ENCODE assay signal across 13 cellular contexts in the genomic region with DNA sequence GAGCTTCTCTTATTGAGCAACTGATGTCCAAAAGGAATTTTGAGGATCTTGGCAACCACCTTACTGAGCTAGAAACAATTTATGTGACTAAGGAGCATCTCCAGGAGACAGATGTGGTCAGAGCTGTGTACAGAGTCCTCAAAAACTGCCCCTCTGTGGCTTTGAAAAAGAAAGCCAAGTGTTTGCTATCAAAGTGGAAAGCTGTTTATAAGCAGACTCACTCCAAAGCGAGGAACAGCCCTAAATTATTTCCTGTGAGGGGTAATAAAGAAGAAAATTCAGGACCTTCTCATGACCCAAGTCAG. TPM values are rescaled to one million over a fixed set of nuclear protein-coding genes. Genes with fewer than 3 reads are reported as not detected.
DNase-seq lines count a peak whose midpoint lies in the region; ATAC-seq and TF ChIP-seq lines count a peak whose summit lies in the region.
"Had no signal": no experiment of that assay in that cellular context is flagged by ENCODE, and none has a peak within 500 bp of the region (broad histone marks: within the 10 kb centered on the region; RNA-seq: fewer than 3 reads in every experiment).

No MANE protein-coding gene starts in this region.

- H3K27ac Mint-ChIP-seq in CD4-positive, CD25-positive, alpha-beta regulatory T cell, result no peak overlapping the region
- H3K27ac Mint-ChIP-seq: memory B cell had no signal

- no peaks in the 10 kb centered on the region for H3K4me1 ChIP-seq in CD4-positive, CD25-positive, alpha-beta regulatory T cell (ENCODE audit: control insufficient read depth, insufficient read depth, low read length, poor library complexity, severe bottlenecking)
- H3K4me1 ChIP-seq in duodenal mucosa (ENCODE audit: control insufficient read depth in 1 of 2, insufficient read depth in 2 of 2, low read length in 2 of 2) (no peaks in the 10 kb centered on the region), osteoblast (ENCODE audit: insufficient read depth, low read length) (peaks cover 32% of the 10 kb centered on the region)

- H3K4me3 ChIP-seq in CD4-positive, CD25-positive, alpha-beta regulatory T cell (ENCODE audit: low read depth, low read length), result peak overlapping the region; percentile 37
- H3K4me3 ChIP-seq in duodenal mucosa (ENCODE audit: low read depth in 1 of 2, low read length in 2 of 2) (peak overlapping the region in 1 of 2 donors; percentile 22), osteoblast (ENCODE audit: insufficient read depth, low read length) (peak overlapping the region; percentile 43)

- no peaks in the 10 kb centered on the region for H3K9me3 Mint-ChIP-seq in CD4-positive, CD25-positive, alpha-beta regulatory T cell
- H3K9me3 Mint-ChIP-seq: memory B cell had no signal

- intact Hi-C loops in head of caudate nucleus (cut with DNase I), result loop anchor here (5.0 kb wide), 1 partner anchor 370 kb away; no protein-coding TSS in a partner anchor

- no peak for DNase-seq in CD4-positive, CD25-positive, alpha-beta regulatory T cell
- DNase-seq in osteoblast (ENCODE audit: insufficient read length, low spot score, missing footprints) (peak; percentile 41), NCI-H82 treated with DMSO at 0.1 percent for 48 hours (lab: John Stamatoyannopoulos, UW; ENCODE audit: unreplicated experiment) (no peak), head of caudate nucleus (no peak), NCI-H2171 treated with DMSO at 0.1 percent for 48 hours (lab: John Stamatoyannopoulos, UW) (no peak), SIG-M5 (lab: John Stamatoyannopoulos, UW) (no peak)
- DNase-seq: glutamatergic neuron, NCI-H2081 had no signal

- no peaks in the 10 kb centered on the region for H3K9me3 ChIP-seq in CD4-positive, CD25-positive, alpha-beta regulatory T cell (ENCODE audit: control insufficient read depth in 2 of 2, low read length in 2 of 2)
- H3K9me3 ChIP-seq in duodenal mucosa (ENCODE audit: control insufficient read depth in 1 of 2, low read length in 2 of 2) (no peaks in the 10 kb centered on the region), osteoblast (ENCODE audit: low read depth, low read length) (no peaks in the 10 kb centered on the region)

- H3K4me2 ChIP-seq in osteoblast (ENCODE audit: insufficient read depth, low read length), result peak overlapping the region; percentile 63

- no peaks in the 10 kb centered on the region for H3K79me2 ChIP-seq in osteoblast (ENCODE audit: insufficient read depth, low read length)

- H2AFZ ChIP-seq in osteoblast (ENCODE audit: low read length), result peak overlapping the region; percentile 16

- no peak for TF ChIP-seq CTCF in osteoblast (IDR thresholded peaks at IDR 0.05; ENCODE audit: extremely low read depth, low read depth, low read length)

- H3K9ac ChIP-seq in duodenal mucosa (ENCODE audit: low read depth in 1 of 2, low read length in 2 of 2), result peak overlapping the region in 1 of 2 donors; percentile 39

- H3K27ac ChIP-seq in CD4-positive, CD25-positive, alpha-beta regulatory T cell (ENCODE audit: insufficient read depth, low read length, poor library complexity, severe bottlenecking), result peak overlapping the region; percentile 41
- peak overlapping the region; percentile 11 for H3K27ac ChIP-seq in duodenal mucosa (ENCODE audit: low read depth, low read length)
- peak overlapping the region; percentile 48 for H3K27ac ChIP-seq in osteoblast (ENCODE audit: low read depth, low read length)

- no peak for ATAC-seq in CD4-positive, CD25-positive, alpha-beta regulatory T cell (ENCODE audit: low read depth in 2 of 2)
- peak; percentile 18 for ATAC-seq in GM19395 (IDR thresholded peaks at IDR 0.05; ENCODE audit: unreplicated experiment)
- ATAC-seq: HepG2, Panc1 had no signal

- H3K36me3 ChIP-seq in CD4-positive, CD25-positive, alpha-beta regulatory T cell (ENCODE audit: control insufficient read depth, insufficient read depth, low read length), result peaks cover 29% of the 10 kb centered on the region
- H3K36me3 ChIP-seq in duodenal mucosa (ENCODE audit: control insufficient read depth in 1 of 2, insufficient read depth in 2 of 2, low read length in 2 of 2), result peaks cover 0 to 3% of the 10 kb centered on the region in 2 donors
- H3K36me3 ChIP-seq in osteoblast (ENCODE audit: insufficient read depth, low read length), result no peaks in the 10 kb centered on the region

- peaks cover 44% of the 10 kb centered on the region for H3K36me3 Mint-ChIP-seq in CD4-positive, CD25-positive, alpha-beta regulatory T cell

- peaks cover 7 to 11% (median 9%) of the 10 kb centered on the region in 4 donors for H3K4me1 Mint-ChIP-seq in CD4-positive, CD25-positive, alpha-beta regulatory T cell

- H4K20me1 ChIP-seq in osteoblast (ENCODE audit: insufficient read depth, low read length), result no peaks in the 10 kb centered on the region

- no peaks in the 10 kb centered on the region for H3K27me3 Mint-ChIP-seq in CD4-positive, CD25-positive, alpha-beta regulatory T cell
- H3K27me3 Mint-ChIP-seq: memory B cell had no signal

- no peaks in the 10 kb centered on the region for H3K27me3 ChIP-seq in CD4-positive, CD25-positive, alpha-beta regulatory T cell (ENCODE audit: control insufficient read depth, insufficient read depth, low read length)
- H3K27me3 ChIP-seq in duodenal mucosa (ENCODE audit: control insufficient read depth in 1 of 2, insufficient read depth in 2 of 2, low read length in 2 of 2), result no peaks in the 10 kb centered on the region
- H3K27me3 ChIP-seq in osteoblast (ENCODE audit: insufficient read depth, low read length), result no peaks in the 10 kb centered on the region

- peak overlapping the region in 1 of 4 donors; percentile 62 for H3K4me3 Mint-ChIP-seq in CD4-positive, CD25-positive, alpha-beta regulatory T cell
- H3K4me3 Mint-ChIP-seq: memory B cell had no signal

RNA-seq across cellular contexts. Expression of a gene that starts 9.5 kb away (rescaled TPM):
- 7.0 TPM for total RNA-seq in CD4-positive, CD25-positive, alpha-beta regulatory T cell
- 10 to 100 TPM in 2 of 4 donors, 1 to 10 TPM in 2; 7.1 to 13.3 (median 9.7) TPM for polyA plus RNA-seq in CD4-positive, CD25-positive, alpha-beta regulatory T cell
- total RNA-seq in osteoblast, result 6.2 and 6.5 TPM in 2 replicates

RNA-seq across cellular contexts. Expression of a gene that starts 26.4 kb away (rescaled TPM):
- 22.8 TPM for total RNA-seq in CD4-positive, CD25-positive, alpha-beta regulatory T cell
- 10 to 100 TPM; 23.1 to 33.4 (median 26.7) TPM for polyA plus RNA-seq in CD4-positive, CD25-positive, alpha-beta regulatory T cell
- 58.9 and 63.0 TPM in 2 replicates for total RNA-seq in osteoblast
